Comparison of ENCODE assay signal across 14 cellular contexts in genomic region chr2:106143495-106144215, GRCh38. TPM values are rescaled to one million over a fixed set of nuclear protein-coding genes. Genes with fewer than 3 reads are reported as not detected.
A peak's percentile ranks its signal among the peaks of the same experiment; 100 is the strongest.
DNase-seq lines count a peak whose midpoint lies in the region; ATAC-seq and TF ChIP-seq lines count a peak whose summit lies in the region.
"Had no signal": no experiment of that assay in that cellular context is flagged by ENCODE, and none has a peak within 500 bp of the region (broad histone marks: within the 10 kb centered on the region; RNA-seq: fewer than 3 reads in every experiment).

No MANE protein-coding gene starts in this region.

- peak overlapping the region; percentile 82 to 97 (median 96) for H3K27ac Mint-ChIP-seq in CD4-positive, CD25-positive, alpha-beta regulatory T cell

- no peak for DNase-seq in CD4-positive, CD25-positive, alpha-beta regulatory T cell
- DNase-seq in EL = peak; percentile 19
- DNase-seq in T1000 (lab: John Stamatoyannopoulos, UW) = peak; percentile 33
- DNase-seq in foreskin keratinocyte = peak; percentile 58 to 83
- DNase-seq in inferior parietal cortex (ENCODE audit: extremely low spot score) = no peak
- no peak for DNase-seq in GDM1 (lab: John Stamatoyannopoulos, UW)
- DNase-seq in coronary artery (ENCODE audit: low spot score) = no peak
- no peak for DNase-seq in left colon
- DNase-seq: activated naive CD8-positive, alpha-beta T cell treated with anti-CD3 and anti-CD28 coated beads, Interleukin-2, amount 10 ng/mL, durations not matched to agents 7 days and 5 days; COR-L47; NCI-H524; SIG-M5 had no signal

- H3K9me3 Mint-ChIP-seq in CD4-positive, CD25-positive, alpha-beta regulatory T cell = no peaks in the 10 kb centered on the region
- H3K9me3 Mint-ChIP-seq: activated naive CD8-positive, alpha-beta T cell treated with anti-CD3 and anti-CD28 coated beads, Interleukin-2, amount 10 ng/mL, durations not matched to agents 7 days and 5 days had no signal

- peaks cover 61% of the 10 kb centered on the region for H3K36me3 Mint-ChIP-seq in CD4-positive, CD25-positive, alpha-beta regulatory T cell

- peaks cover 43% of the 10 kb centered on the region for H3K36me3 ChIP-seq in CD4-positive, CD25-positive, alpha-beta regulatory T cell (ENCODE audit: control insufficient read depth, insufficient read depth, low read length)

- peak overlapping the region; percentile 34 for H3K4me3 ChIP-seq in CD4-positive, CD25-positive, alpha-beta regulatory T cell (ENCODE audit: low read depth, low read length)
- no peak overlapping the region for H3K4me3 ChIP-seq in coronary artery
- H3K4me3 ChIP-seq: thoracic aorta had no signal

- intact Hi-C loops in left colon (cut with DNase I, micrococcal nuclease) = no loop called here

- H3K9me3 ChIP-seq in CD4-positive, CD25-positive, alpha-beta regulatory T cell (ENCODE audit: control insufficient read depth in 2 of 2, low read length in 2 of 2) = no peaks in the 10 kb centered on the region
- H3K9me3 ChIP-seq: thoracic aorta had no signal

- no peaks in the 10 kb centered on the region for H3K27me3 ChIP-seq in CD4-positive, CD25-positive, alpha-beta regulatory T cell (ENCODE audit: control insufficient read depth, insufficient read depth, low read length)
- no peaks in the 10 kb centered on the region for H3K27me3 ChIP-seq in foreskin keratinocyte

- H3K27ac ChIP-seq in CD4-positive, CD25-positive, alpha-beta regulatory T cell (ENCODE audit: insufficient read depth, low read length, poor library complexity, severe bottlenecking) = peak overlapping the region; percentile 91
- H3K27ac ChIP-seq in foreskin keratinocyte (no peak overlapping the region), coronary artery (no peak overlapping the region)
- H3K27ac ChIP-seq: HL-60, thoracic aorta had no signal

- no peaks in the 10 kb centered on the region for H3K27me3 Mint-ChIP-seq in CD4-positive, CD25-positive, alpha-beta regulatory T cell
- H3K27me3 Mint-ChIP-seq: activated naive CD8-positive, alpha-beta T cell treated with anti-CD3 and anti-CD28 coated beads, Interleukin-2, amount 10 ng/mL, durations not matched to agents 7 days and 5 days had no signal

- TF ChIP-seq CTCF in foreskin keratinocyte (conservative IDR thresholded peaks at IDR 0.05) (no peak), coronary artery (IDR thresholded peaks at IDR 0.05) (no peak)

- peaks cover 94% of the 10 kb centered on the region for H3K4me1 ChIP-seq in CD4-positive, CD25-positive, alpha-beta regulatory T cell (ENCODE audit: control insufficient read depth, insufficient read depth, low read length, poor library complexity, severe bottlenecking)
- peaks cover 18% of the 10 kb centered on the region for H3K4me1 ChIP-seq in foreskin keratinocyte

- H3K4me3 Mint-ChIP-seq in CD4-positive, CD25-positive, alpha-beta regulatory T cell = peak overlapping the region; percentile 77 to 80 (median 79)
- H3K4me3 Mint-ChIP-seq: activated naive CD8-positive, alpha-beta T cell treated with anti-CD3 and anti-CD28 coated beads, Interleukin-2, amount 10 ng/mL, durations not matched to agents 7 days and 5 days had no signal

- no peak for ATAC-seq in CD4-positive, CD25-positive, alpha-beta regulatory T cell (ENCODE audit: low read depth in 2 of 2)
- ATAC-seq in foreskin keratinocyte = peak; percentile 98
- no peak for ATAC-seq in left colon

- peaks cover 53 to 94% (median 76%) of the 10 kb centered on the region in 4 donors for H3K4me1 Mint-ChIP-seq in CD4-positive, CD25-positive, alpha-beta regulatory T cell

RNA-seq across cellular contexts. Expression of gene UXS1, which starts 50.4 kb away (rescaled TPM):
- 162 TPM for total RNA-seq in CD4-positive, CD25-positive, alpha-beta regulatory T cell
- polyA plus RNA-seq in CD4-positive, CD25-positive, alpha-beta regulatory T cell = 100 to 1,000 TPM in 3 of 4 donors, 10 to 100 TPM in 1; 83.3 to 125 (median 110) TPM
- total RNA-seq in foreskin keratinocyte (30.0 and 31.6 TPM in 2 replicates), left colon (10 to 100 TPM; 32.2 to 35.5 TPM)
- 23.3 and 26.1 TPM in 2 replicates for polyA plus RNA-seq in foreskin keratinocyte

Comparison
In these comparisons a context has a peak if more than half of its experiments do, and no peak if none do; other contexts are left out.
1. DNase-seq: peak in EL (single experiment), T1000 (single experiment) and foreskin keratinocyte (2 of 2); none in CD4-positive, CD25-positive, alpha-beta regulatory T cell (0 of 3), inferior parietal cortex (single experiment), GDM1 (single experiment), coronary artery (single experiment) and left colon (0 of 2).